ENCODE assay signal across 9 cellular contexts in the genomic region with DNA sequence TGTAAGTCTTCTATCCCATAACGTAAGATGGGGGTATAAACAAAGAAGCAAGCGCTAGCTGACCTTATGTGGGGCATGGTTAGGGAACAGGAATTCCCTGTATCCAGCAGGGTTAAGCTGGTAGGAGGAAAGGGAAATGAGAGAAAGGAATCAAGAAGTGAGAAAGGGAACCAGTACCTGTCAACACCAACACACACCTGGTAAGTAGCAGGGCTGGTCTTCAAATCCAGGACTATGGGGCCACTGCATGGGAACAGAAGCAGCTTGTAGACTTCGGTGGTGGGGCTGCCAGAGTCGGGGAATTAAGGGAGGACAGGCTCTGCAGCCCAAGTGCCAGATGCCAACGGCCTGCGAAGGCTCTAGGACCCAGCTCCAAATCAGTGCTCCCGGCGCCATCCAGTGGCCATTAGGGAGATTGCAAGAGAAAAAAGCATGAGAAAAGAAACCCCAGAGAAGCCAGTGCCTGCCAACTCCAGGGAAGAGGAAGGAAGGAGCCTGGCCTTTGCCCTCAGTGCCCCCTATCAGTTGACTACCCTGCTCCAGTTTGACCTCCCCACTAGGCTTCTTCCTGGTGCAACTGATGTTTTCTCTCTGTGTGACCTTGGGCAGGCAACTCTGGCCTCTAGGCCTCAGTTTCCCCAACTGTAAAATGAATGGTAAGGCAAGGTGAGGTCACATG. TPM values are rescaled to one million over a fixed set of nuclear protein-coding genes. Genes with fewer than 3 reads are reported as not detected.
A peak's percentile ranks its signal among the peaks of the same experiment; 100 is the strongest.
DNase-seq lines count a peak whose midpoint lies in the region; ATAC-seq and TF ChIP-seq lines count a peak whose summit lies in the region.
"Had no signal": no experiment of that assay in that cellular context is flagged by ENCODE, and none has a peak within 500 bp of the region (broad histone marks: within the 10 kb centered on the region; RNA-seq: fewer than 3 reads in every experiment).

No MANE protein-coding gene starts in this region.

- H3K27me3 ChIP-seq in KMS-11 (ENCODE audit: insufficient read depth, low read depth) (no peaks in the 10 kb centered on the region), Peyer's patch (no peaks in the 10 kb centered on the region)

- H3K9me3 Mint-ChIP-seq in activated T-cell treated with anti-CD3 and anti-CD28 coated beads, Interleukin-2, amount 50 U/mL, for 72 hours: peaks cover 0 to 2% of the 10 kb centered on the region in 2 donors
- no peaks in the 10 kb centered on the region for H3K9me3 Mint-ChIP-seq in neural crest cell

- H3K27ac Mint-ChIP-seq in activated T-cell treated with anti-CD3 and anti-CD28 coated beads, Interleukin-2, amount 50 U/mL, for 72 hours: no peak overlapping the region
- H3K27ac Mint-ChIP-seq in neural crest cell (ENCODE audit: unreplicated experiment): no peak overlapping the region

- no peak overlapping the region for H3K4me3 ChIP-seq in KMS-11 (IDR thresholded peaks at IDR 0.05; ENCODE audit: insufficient read depth, low read depth, low read length)
- H3K4me3 ChIP-seq in Peyer's patch: no peak overlapping the region

- peak; percentile 54 for DNase-seq in DMS 273 treated with DMSO at 0.1 percent for 48 hours (lab: John Stamatoyannopoulos, UW)
- DNase-seq in Peyer's patch: peak; percentile 51 to 88 (median 76)
- peak; percentile 64 to 79 for DNase-seq in activated T-cell treated with anti-CD3 and anti-CD28 coated beads, Interleukin-2, amount 50 U/mL, for 72 hours
- peak; percentile 79 for DNase-seq in fibroblast of peridontal ligament (ENCODE audit: extremely low read depth)
- DNase-seq in neural crest cell (ENCODE audit: low read depth, low spot score): peak; percentile 85
- DNase-seq in substantia nigra (lab: John Stamatoyannopoulos, UW): peak in 43 of 49 donors; percentile 3 to 77 (median 59)

- peaks cover 5% of the 10 kb centered on the region for H3K4me1 Mint-ChIP-seq in activated T-cell treated with anti-CD3 and anti-CD28 coated beads, Interleukin-2, amount 50 U/mL, for 72 hours (ENCODE audit: low read depth)
- peaks cover 21% of the 10 kb centered on the region for H3K4me1 Mint-ChIP-seq in neural crest cell

- peak overlapping the region; percentile 49 for H3K27ac ChIP-seq in KMS-11
- H3K27ac ChIP-seq in Peyer's patch: no peak overlapping the region
- no peak overlapping the region for H3K27ac ChIP-seq in substantia nigra (ENCODE audit: low read depth, low read length, poor library complexity, severe bottlenecking)

- ATAC-seq in activated T-cell treated with anti-CD3 and anti-CD28 coated beads, Interleukin-2, amount 50 U/mL, for 72 hours (replicated peaks in 1 of 2): peak; percentile 34 to 44
- no peak for ATAC-seq in HG02884 (IDR thresholded peaks at IDR 0.05; ENCODE audit: unreplicated experiment)

- H4K20me1 ChIP-seq in KMS-11 (ENCODE audit: insufficient read depth): no peaks in the 10 kb centered on the region

- no peaks in the 10 kb centered on the region for H3K79me2 ChIP-seq in KMS-11 (ENCODE audit: insufficient read depth, low read depth)

- no peak for TF ChIP-seq POLR2A in Peyer's patch (IDR thresholded peaks at IDR 0.05)

- H3K4me3 Mint-ChIP-seq in activated T-cell treated with anti-CD3 and anti-CD28 coated beads, Interleukin-2, amount 50 U/mL, for 72 hours: no peak overlapping the region
- peak overlapping the region; percentile 64 for H3K4me3 Mint-ChIP-seq in neural crest cell

- no peak overlapping the region; the same call in 1 of the 2 replicates for H3K9ac ChIP-seq in KMS-11

- H3K36me3 ChIP-seq in KMS-11 (ENCODE audit: insufficient read depth): no peaks in the 10 kb centered on the region
- no peaks in the 10 kb centered on the region for H3K36me3 ChIP-seq in Peyer's patch

- peak overlapping the region; percentile 58; the same call in 1 of the 2 replicates for H2AFZ ChIP-seq in KMS-11 (ENCODE audit: low read depth)

- H3K27me3 Mint-ChIP-seq in activated T-cell treated with anti-CD3 and anti-CD28 coated beads, Interleukin-2, amount 50 U/mL, for 72 hours (ENCODE audit: low read depth): peaks cover 53% of the 10 kb centered on the region
- H3K27me3 Mint-ChIP-seq in neural crest cell (ENCODE audit: low read depth): peaks cover 74% of the 10 kb centered on the region

- H3K4me1 ChIP-seq in KMS-11 (ENCODE audit: low read depth, poor library complexity, severe bottlenecking) (peaks cover 42% of the 10 kb centered on the region), Peyer's patch (peaks cover 0 to 11% (median 7%) of the 10 kb centered on the region in 4 donors)

- no peaks in the 10 kb centered on the region for H3K9me3 ChIP-seq in Peyer's patch

- TF ChIP-seq CTCF in KMS-11 (conservative IDR thresholded peaks at IDR 0.05; ENCODE audit: low read depth, low read length) (peak; percentile 95), Peyer's patch (IDR thresholded peaks at IDR 0.05) (peak; percentile 44 to 89 (median 75)), neural crest cell (conservative IDR thresholded peaks at IDR 0.05) (peak; percentile 88)

- peaks cover 0 to 4% of the 10 kb centered on the region in 2 donors for H3K36me3 Mint-ChIP-seq in activated T-cell treated with anti-CD3 and anti-CD28 coated beads, Interleukin-2, amount 50 U/mL, for 72 hours (ENCODE audit: insufficient read depth in 2 of 2)
- H3K36me3 Mint-ChIP-seq in neural crest cell (ENCODE audit: low read depth): no peaks in the 10 kb centered on the region

- H3K4me2 ChIP-seq in KMS-11: peak overlapping the region; percentile 69

RNA-seq across cellular contexts. Expression of gene RBPJL, which starts 15.8 kb away (rescaled TPM):
- total RNA-seq in Peyer's patch (not detected), neural crest cell (not detected in 2 replicates)
- not detected for total RNA-seq in activated T-cell treated with anti-CD3 and anti-CD28 coated beads, Interleukin-2, amount 50 U/mL, for 72 hours
- total RNA-seq: T-helper 2 cell treated with Interferon-gamma antibody and Interleukin-4, amounts not matched to agents 100 ng/mL and 5 ng/mL, for 36 hours had no signal

RNA-seq across cellular contexts. Expression of gene MATN4, which starts 17.3 kb away (rescaled TPM):
- total RNA-seq in Peyer's patch (not detected), neural crest cell (0.18 TPM in 1 of 2 replicates, not detected in the other)
- 1 to 10 TPM; 3.5 to 5.1 TPM for total RNA-seq in activated T-cell treated with anti-CD3 and anti-CD28 coated beads, Interleukin-2, amount 50 U/mL, for 72 hours

RNA-seq across cellular contexts. Expression of gene SLPI, which starts 36.5 kb away (rescaled TPM):
- 10 to 100 TPM in 3 of 4 donors, 1 to 10 TPM in 1; 8.3 to 28.0 (median 17.8) TPM for total RNA-seq in Peyer's patch
- total RNA-seq in activated T-cell treated with anti-CD3 and anti-CD28 coated beads, Interleukin-2, amount 50 U/mL, for 72 hours: not detected
- not detected in 2 replicates for total RNA-seq in neural crest cell
- total RNA-seq: T-helper 2 cell treated with Interferon-gamma antibody and Interleukin-4, amounts not matched to agents 100 ng/mL and 5 ng/mL, for 36 hours had no signal

RNA-seq across cellular contexts. Expression of gene SDC4, which starts 57.4 kb away (rescaled TPM):
- total RNA-seq in Peyer's patch (10 to 100 TPM; 21.5 to 49.7 (median 32.5) TPM), neural crest cell (11.4 and 11.5 TPM in 2 replicates)
- total RNA-seq in activated T-cell treated with anti-CD3 and anti-CD28 coated beads, Interleukin-2, amount 50 U/mL, for 72 hours: 10 to 100 TPM; 37.7 to 51.1 TPM
